Comparison of ENCODE assay signal across 1 cellular context in the genomic region with DNA sequence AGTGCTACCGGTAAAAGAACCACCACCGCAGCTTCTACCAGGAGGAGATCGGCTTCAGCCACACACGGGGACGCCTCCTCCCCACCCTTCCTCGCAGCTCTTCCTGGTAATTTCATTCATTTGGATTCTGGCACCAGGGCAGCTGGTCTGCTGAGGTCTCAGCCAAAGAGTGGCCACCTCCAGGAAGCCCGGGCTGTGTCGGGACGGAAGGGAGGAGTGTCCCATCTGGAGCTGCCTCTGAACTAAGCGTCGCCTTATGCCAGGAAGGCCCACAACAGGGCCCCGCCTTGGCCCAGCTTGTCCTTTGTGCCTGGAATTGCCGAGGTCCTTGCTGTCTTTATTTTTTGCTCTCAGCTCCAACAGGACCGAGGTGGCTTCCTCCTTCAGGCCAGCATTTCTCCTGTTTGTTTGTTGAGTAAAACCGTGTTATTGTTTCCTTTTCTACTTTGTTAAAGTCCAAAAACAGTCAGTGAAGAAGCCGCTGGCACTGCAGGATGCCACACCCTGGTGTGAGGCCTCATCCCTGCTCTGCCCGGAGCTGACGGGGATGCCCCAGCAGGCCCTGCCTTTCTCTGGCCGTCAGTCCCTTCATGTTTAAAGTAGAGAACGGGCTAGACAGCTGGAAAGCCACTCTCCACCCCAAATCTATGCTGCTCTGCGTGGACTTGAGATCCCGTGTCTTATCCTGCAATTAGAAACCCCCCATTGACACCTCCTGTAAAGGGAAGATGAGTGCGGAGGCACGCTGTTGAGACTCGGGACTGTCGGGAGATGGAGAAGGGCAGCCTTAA.
TF ChIP-seq lines count a peak whose summit lies in the region.

No MANE protein-coding gene starts in this region.

TF ChIP-seq in GM23338, 12 proteins besides CTCF, POLR2A, EP300 and RAD21 (continued from another document):
- no peak for TF ChIP-seq EZH2 (IDR thresholded peaks at IDR 0.05; ENCODE audit: low read depth, unreplicated experiment)
- no peak for TF ChIP-seq CREB1 (CRISPR knock-in tag; IDR thresholded peaks at IDR 0.05; ENCODE audit: low read depth)
TF ChIP-seq in GM23338: peak in this region for 0.
